8 cellular contexts compared by ENCODE assay signal in the genomic region with DNA sequence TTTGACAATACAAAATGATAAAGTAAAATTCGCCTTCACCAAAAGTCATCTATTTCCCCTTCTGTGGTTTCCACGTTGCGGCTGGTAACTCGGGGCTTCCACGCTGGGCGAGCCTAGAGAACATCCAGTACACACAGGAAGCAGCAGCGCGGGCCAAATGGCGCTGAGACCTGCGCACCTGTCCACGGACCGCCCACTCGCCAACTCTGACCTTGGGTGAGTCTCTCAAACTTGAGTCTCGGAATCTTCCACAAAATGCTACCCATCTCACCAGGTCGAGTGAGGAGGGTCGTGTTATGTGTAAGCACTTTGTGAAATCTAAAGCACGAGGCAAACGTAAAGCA. TPM values are rescaled to one million over a fixed set of nuclear protein-coding genes. Genes with fewer than 3 reads are reported as not detected.
DNase-seq lines count a peak whose midpoint lies in the region; ATAC-seq and TF ChIP-seq lines count a peak whose summit lies in the region.

No MANE protein-coding gene starts in this region.

- no peak overlapping the region for H3K4me3 Mint-ChIP-seq in CD8-positive, alpha-beta T cell

- POLR2A ChIA-PET in CD8-positive, alpha-beta T cell (lab: Charles Lee), result interaction anchor here (0.6 to 2.1 kb wide), 16 partner anchors 10 to 599 kb away, joined by 3 to 15 read pairs (median 8); a partner anchor contains a TSS

- H3K27ac Mint-ChIP-seq in CD8-positive, alpha-beta T cell, result no peak overlapping the region

- peaks cover 40% of the 10 kb centered on the region for H3K4me1 Mint-ChIP-seq in CD8-positive, alpha-beta T cell (ENCODE audit: low read depth)

- peak; percentile 24 for ATAC-seq in CD8-positive, alpha-beta T cell
- ATAC-seq in GM19463 (IDR thresholded peaks at IDR 0.05; ENCODE audit: unreplicated experiment), result peak; percentile 25
- peak; percentile 37 for ATAC-seq in RWPE2 (ENCODE audit: low read depth)

- DNase-seq in CD8-positive, alpha-beta T cell, result peak; percentile 43 to 78 (median 67)
- peak; percentile 60 for DNase-seq in HK-2 (ENCODE audit: unreplicated experiment)
- peak; percentile 69 for DNase-seq in RWPE2 (ENCODE audit: low spot score)
- peak; percentile 62 for DNase-seq in activated naive CD4-positive, alpha-beta T cell treated with anti-CD3 and anti-CD28 coated beads, Interleukin-2, amount 50 U/mL, for 16 hours
- DNase-seq in iPS DF 6.9 (ENCODE audit: low read depth, low spot score), result no peak
- DNase-seq in stimulated activated CD4-positive, alpha-beta T cell treated with anti-CD3 and anti-CD28 coated beads, Interleukin-4, amount 100 ng/mL, for 1 hour, result peak; percentile 55
- no peak for DNase-seq in iPS-NIHi7 (ENCODE audit: extremely low spot score)

- no CpG with 5 or more reads among the region's 18 CpGs for WGBS in iPS DF 6.9 (ENCODE audit: insufficient coverage, insufficient read length)

- H3K9me3 ChIP-seq in CD8-positive, alpha-beta T cell (ENCODE audit: low read length), result no peaks in the 10 kb centered on the region
- no peaks in the 10 kb centered on the region for H3K9me3 ChIP-seq in RWPE2 (ENCODE audit: severe bottlenecking)
- no peaks in the 10 kb centered on the region for H3K9me3 ChIP-seq in iPS DF 6.9 (ENCODE audit: control insufficient read depth, insufficient read depth, low read length)

- H3K9me3 Mint-ChIP-seq in CD8-positive, alpha-beta T cell, result no peaks in the 10 kb centered on the region

- H3K27me3 ChIP-seq in CD8-positive, alpha-beta T cell (ENCODE audit: insufficient read depth, low read length), result no peaks in the 10 kb centered on the region
- H3K27me3 ChIP-seq in RWPE2 (ENCODE audit: insufficient read depth, poor library complexity, severe bottlenecking) (no peaks in the 10 kb centered on the region), iPS DF 6.9 (ENCODE audit: control insufficient read depth, insufficient read depth, low read length) (no peaks in the 10 kb centered on the region)

- no peak for TF ChIP-seq CTCF in CD8-positive, alpha-beta T cell (IDR thresholded peaks at IDR 0.05)
- TF ChIP-seq CTCF in RWPE2 (IDR thresholded peaks at IDR 0.05; ENCODE audit: poor library complexity, severe bottlenecking), result no peak

- intact Hi-C loops in CD8-positive, alpha-beta T cell (cut with DNase I, micrococcal nuclease), result loop anchor here (1.0 to 10.0 kb wide), 8 partner anchors 322 to 905 kb away; a partner anchor contains a TSS

- peaks cover 13% of the 10 kb centered on the region for H3K36me3 Mint-ChIP-seq in CD8-positive, alpha-beta T cell

- H3K27me3 Mint-ChIP-seq in CD8-positive, alpha-beta T cell (ENCODE audit: low read depth), result no peaks in the 10 kb centered on the region

- H3K4me1 ChIP-seq in CD8-positive, alpha-beta T cell (ENCODE audit: insufficient read depth, low read length), result peaks cover 22% of the 10 kb centered on the region
- H3K4me1 ChIP-seq in RWPE2 (ENCODE audit: insufficient read depth, poor library complexity, severe bottlenecking) (peaks cover 10% of the 10 kb centered on the region), iPS DF 6.9 (ENCODE audit: control insufficient read depth, insufficient read depth, low read length) (no peaks in the 10 kb centered on the region)

- peak overlapping the region; percentile 75 for H3K4me3 ChIP-seq in CD8-positive, alpha-beta T cell (ENCODE audit: low read depth, low read length)
- peak overlapping the region; percentile 64 for H3K4me3 ChIP-seq in RWPE2 (ENCODE audit: severe bottlenecking)
- peak overlapping the region; percentile 50; the same call in 1 of the 2 replicates for H3K4me3 ChIP-seq in iPS DF 6.9 (ENCODE audit: low read length)

- CTCF ChIA-PET in CD8-positive, alpha-beta T cell (lab: Charles Lee), result interaction anchor here (1.4 to 2.8 kb wide), 8 partner anchors 10 to 484 kb away, joined by 4 to 20 read pairs (median 8); no protein-coding TSS in a partner anchor

- peak overlapping the region; percentile 92 for H3K27ac ChIP-seq in CD8-positive, alpha-beta T cell (ENCODE audit: low read depth, low read length)
- H3K27ac ChIP-seq in RWPE2 (ENCODE audit: poor library complexity, severe bottlenecking), result peak overlapping the region; percentile 75
- H3K27ac ChIP-seq in iPS DF 6.9 (ENCODE audit: low read length), result no peak overlapping the region

- H3K36me3 ChIP-seq in CD8-positive, alpha-beta T cell (ENCODE audit: insufficient read depth, low read length), result no peaks in the 10 kb centered on the region
- H3K36me3 ChIP-seq in RWPE2 (ENCODE audit: low read depth), result peaks cover 31% of the 10 kb centered on the region
- no peaks in the 10 kb centered on the region for H3K36me3 ChIP-seq in iPS DF 6.9 (ENCODE audit: control insufficient read depth, insufficient read depth, low read length)

RNA-seq across cellular contexts. Expression of a gene that starts 0.8 kb away (rescaled TPM):
- total RNA-seq in CD8-positive, alpha-beta T cell, result 10 to 100 TPM; 31.5 to 33.2 TPM

RNA-seq across cellular contexts. Expression of a gene that starts 57.7 kb away (rescaled TPM):
- 1 to 10 TPM; 3.7 to 4.4 TPM for total RNA-seq in CD8-positive, alpha-beta T cell

Comparison
In these comparisons a context has a peak if more than half of its experiments do, and no peak if none do; other contexts are left out.
1. DNase-seq: peak in CD8-positive, alpha-beta T cell (7 of 7), HK-2 (single experiment), RWPE2 (single experiment), activated naive CD4-positive, alpha-beta T cell treated with anti-CD3 and anti-CD28 coated beads, Interleukin-2, amount 50 U/mL, for 16 hours (single experiment) and stimulated activated CD4-positive, alpha-beta T cell treated with anti-CD3 and anti-CD28 coated beads, Interleukin-4, amount 100 ng/mL, for 1 hour (single experiment); none in iPS DF 6.9 (single experiment) and iPS-NIHi7 (single experiment).
2. Peak in every context shown above with its lines, with median percentiles within 50 percentile points of each other: ATAC-seq and H3K4me3 ChIP-seq.